In the genomic region with DNA sequence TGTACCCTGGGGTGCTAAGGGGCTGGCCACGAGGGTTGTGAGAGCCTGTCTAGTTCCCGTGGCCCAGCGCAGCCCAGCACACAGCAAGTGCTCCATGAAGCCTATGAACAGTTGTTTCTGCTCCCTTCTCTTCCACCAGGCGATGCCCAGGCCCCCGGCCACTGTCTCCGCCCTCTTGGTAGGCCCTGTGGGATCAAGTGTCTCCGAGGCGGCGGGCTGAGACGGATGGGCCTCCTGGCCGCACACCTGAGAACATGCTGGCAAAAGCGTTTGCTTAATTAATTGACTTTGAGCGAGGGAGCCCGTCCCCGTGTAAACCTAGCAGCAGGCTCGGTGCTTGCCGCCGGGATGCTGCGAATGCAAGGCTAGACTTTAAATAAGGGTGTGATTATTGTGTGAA, we compare ENCODE assay signal across 1 cellular context.
TF ChIP-seq lines count a peak whose summit lies in the region.

No MANE protein-coding gene starts in this region.

TF ChIP-seq in GM23338, 12 proteins besides CTCF, POLR2A, EP300 and RAD21:
- TF ChIP-seq ZNF462 (CRISPR knock-in tag; IDR thresholded peaks at IDR 0.05) (no peak), EZH2 (IDR thresholded peaks at IDR 0.05; ENCODE audit: low read depth, unreplicated experiment) (no peak), ZNF114 (CRISPR knock-in tag; IDR thresholded peaks at IDR 0.05) (no peak), EZH2phosphoT487 (IDR thresholded peaks at IDR 0.05; ENCODE audit: unreplicated experiment) (no peak)
